ENCODE assay signal across 19 cellular contexts in the genomic region with DNA sequence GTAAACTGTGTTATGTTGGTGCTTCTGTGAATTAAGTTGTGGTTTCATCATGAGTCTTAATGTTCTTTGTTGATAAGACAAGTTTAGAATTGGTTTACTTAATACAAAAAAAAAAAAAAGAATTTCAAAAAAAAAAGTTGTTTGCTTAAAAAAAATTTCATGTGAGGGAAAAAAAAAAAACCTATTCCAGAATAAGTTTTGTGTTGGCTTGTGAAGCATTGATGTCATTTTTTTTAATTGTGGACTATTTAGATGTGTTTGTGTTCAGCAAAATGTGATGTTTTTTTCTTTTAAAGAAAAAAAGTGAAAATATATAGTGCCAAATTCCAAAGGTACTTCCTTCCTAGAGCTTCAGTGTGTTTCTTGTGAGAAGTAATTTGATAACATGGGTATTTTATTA.
"Had no signal": no experiment of that assay in that cellular context is flagged by ENCODE, and none has a peak within 500 bp of the region (broad histone marks: within the 10 kb centered on the region; RNA-seq: fewer than 3 reads in every experiment).

No MANE protein-coding gene starts in this region.

- H3K36me3 ChIP-seq: colonic mucosa, neural progenitor cell, ovary had no signal

- H3K4me3 Mint-ChIP-seq: immature natural killer cell; mesothelial cell of epicardium; neural progenitor cell; stimulated activated naive B cell treated with anti-CD40 and anti-IgM and Interleukin-4, amounts not matched to agents 10 μg/mL and 1 μg/mL and 100 μg/mL, for 72 hours had no signal

- H3K36me3 Mint-ChIP-seq: mesothelial cell of epicardium had no signal

- H3K27me3 ChIP-seq: colonic mucosa, foreskin keratinocyte, neural progenitor cell, ovary, sigmoid colon, transverse colon, vagina had no signal

- H3K27ac ChIP-seq: colonic mucosa, foreskin keratinocyte, lower lobe of right lung, neural progenitor cell, sigmoid colon, transverse colon, vagina had no signal

- H3K9me3 ChIP-seq: colonic mucosa, lower lobe of right lung, ovary, sigmoid colon, transverse colon, vagina had no signal

- H3K27me3 Mint-ChIP-seq: stimulated activated naive B cell treated with anti-CD40 and anti-IgM and Interleukin-4, amounts not matched to agents 10 μg/mL and 1 μg/mL and 100 μg/mL, for 72 hours had no signal

- H3K27ac Mint-ChIP-seq: mesothelial cell of epicardium, neural progenitor cell had no signal

- H3K9me3 Mint-ChIP-seq: immature natural killer cell, mesothelial cell of epicardium, neural progenitor cell had no signal

- ATAC-seq: foreskin keratinocyte; lower lobe of right lung; stimulated activated naive B cell treated with anti-CD40 and anti-IgM and Interleukin-4, amounts not matched to agents 10 μg/mL and 1 μg/mL and 100 μg/mL, for 72 hours had no signal

- H3K4me1 ChIP-seq: colonic mucosa had no signal

- DNase-seq: activated CD4-positive, alpha-beta T cell treated with anti-CD3 and anti-CD28 coated beads, Interleukin-2, amount 50 U/mL, for 1 hour; activated CD4-positive, CD25-positive, alpha-beta regulatory T cell; activated CD8-positive, alpha-beta memory T cell treated with anti-CD3 and anti-CD28 coated beads for 24 hours; activated naive CD4-positive, alpha-beta T cell; aorta; colonic mucosa; effector CD4-positive, alpha-beta T cell; foreskin keratinocyte; immature natural killer cell; left cardiac atrium; lower lobe of right lung; ovary; sigmoid colon; stimulated activated naive B cell treated with anti-CD40 and anti-IgM and Interleukin-4, amounts not matched to agents 10 μg/mL and 1 μg/mL and 100 μg/mL, for 72 hours; SW 1271; transverse colon had no signal

- H3K4me3 ChIP-seq: colonic mucosa, lower lobe of right lung, neural progenitor cell, ovary, sigmoid colon, transverse colon, vagina had no signal
